18 cellular contexts compared by ENCODE assay signal in genomic region chr4:162847945-162848549, GRCh38.
DNase-seq lines count a peak whose midpoint lies in the region; ATAC-seq and TF ChIP-seq lines count a peak whose summit lies in the region.
"Had no signal": no experiment of that assay in that cellular context is flagged by ENCODE, and none has a peak within 500 bp of the region (broad histone marks: within the 10 kb centered on the region; RNA-seq: fewer than 3 reads in every experiment).

No MANE protein-coding gene starts in this region.

- TF ChIP-seq CTCF in WTC11 (IDR thresholded peaks at IDR 0.05): no peak

- peaks cover 5% of the 10 kb centered on the region; the same call in 1 of the 2 replicates for H3K36me3 Mint-ChIP-seq in WTC11
- H3K36me3 Mint-ChIP-seq: naive B cell had no signal

- POLR2A ChIA-PET in WTC11 (lab: Charles Lee): no interaction called here

- H3K27ac Mint-ChIP-seq in WTC11: no peak overlapping the region
- H3K27ac Mint-ChIP-seq: activated T-helper 17 cell treated with anti-CD3 and anti-CD28 coated beads, Interleukin-2, amount 50 U/mL, for 72 hours had no signal

- H3K27me3 Mint-ChIP-seq in WTC11 (ENCODE audit: low read depth): no peaks in the 10 kb centered on the region
- H3K27me3 Mint-ChIP-seq: activated T-helper 17 cell treated with anti-CD3 and anti-CD28 coated beads, Interleukin-2, amount 50 U/mL, for 72 hours; naive B cell had no signal

- H3K4me3 Mint-ChIP-seq in WTC11: no peak overlapping the region
- H3K4me3 Mint-ChIP-seq: activated T-helper 17 cell treated with anti-CD3 and anti-CD28 coated beads, Interleukin-2, amount 50 U/mL, for 72 hours; naive B cell had no signal

- no peak overlapping the region for H3K27ac ChIP-seq in SJCRH30
- H3K27ac ChIP-seq: cardiac muscle cell, pancreas, suprapubic skin had no signal

- DNase-seq in WTC11 (ENCODE audit: low spot score) (no peak), SJCRH30 (no peak), SK-N-DZ (ENCODE audit: low spot score) (no peak), AG20443 (ENCODE audit: low spot score) (no peak)
- DNase-seq: naive B cell; NCI-H2227 treated with DMSO at 0.1 percent for 48 hours; NK-92 treated with Interleukin-12 subunit alpha and Interleukin-12 subunit beta, amount 100 ng/mL, for 24 hours; pancreas; SHP77 treated with DMSO at 0.1 percent for 48 hours; stimulated activated CD4-positive, alpha-beta T cell treated with anti-CD3 and anti-CD28 coated beads, Interleukin-4, amount 100 ng/mL, for 24 hours had no signal

- CTCF ChIA-PET in WTC11 (lab: Charles Lee): interaction anchor here (0.6 kb wide), 1 partner anchor 9 kb away, joined by 4 read pairs; no protein-coding TSS in a partner anchor

- no peaks in the 10 kb centered on the region for H3K27me3 ChIP-seq in SJCRH30
- H3K27me3 ChIP-seq: cardiac muscle cell, pancreas, suprapubic skin had no signal

- H3K9me3 ChIP-seq in SJCRH30 (replicated peaks): no peaks in the 10 kb centered on the region
- H3K9me3 ChIP-seq: pancreas, suprapubic skin had no signal

- H3K4me3 ChIP-seq in SJCRH30: no peak overlapping the region
- H3K4me3 ChIP-seq: cardiac muscle cell, pancreas, suprapubic skin had no signal

- no peaks in the 10 kb centered on the region for H3K36me3 ChIP-seq in SJCRH30
- H3K36me3 ChIP-seq: cardiac muscle cell, pancreas, suprapubic skin had no signal

- ATAC-seq in GM18870 (IDR thresholded peaks at IDR 0.05; ENCODE audit: unreplicated experiment) (peak; percentile 47), GM21390 (IDR thresholded peaks at IDR 0.05; ENCODE audit: unreplicated experiment) (peak; percentile 51), HG02870 (IDR thresholded peaks at IDR 0.05; ENCODE audit: unreplicated experiment) (peak; percentile 46), WTC11 (peak; percentile 43), GM21723 (IDR thresholded peaks at IDR 0.05; ENCODE audit: unreplicated experiment) (no peak)
- ATAC-seq: activated CD4-positive, CD25-positive, alpha-beta regulatory T cell treated with anti-CD3 and anti-CD28 coated beads, Interleukin-2, amount 50 U/mL, for 24 hours; activated T-helper 17 cell treated with anti-CD3 and anti-CD28 coated beads, Interleukin-2, amount 50 U/mL, for 72 hours; pancreas had no signal

- peaks cover 19% of the 10 kb centered on the region for H3K9me3 Mint-ChIP-seq in WTC11
- H3K9me3 Mint-ChIP-seq: activated T-helper 17 cell treated with anti-CD3 and anti-CD28 coated beads, Interleukin-2, amount 50 U/mL, for 72 hours had no signal

- H3K4me1 ChIP-seq in SJCRH30: no peaks in the 10 kb centered on the region
- H3K4me1 ChIP-seq: pancreas, suprapubic skin had no signal

- peaks cover 11% of the 10 kb centered on the region; the same call in 1 of the 2 replicates for H3K4me1 Mint-ChIP-seq in WTC11
- H3K4me1 Mint-ChIP-seq: activated T-helper 17 cell treated with anti-CD3 and anti-CD28 coated beads, Interleukin-2, amount 50 U/mL, for 72 hours; naive B cell had no signal

TF ChIP-seq in WTC11, 78 proteins besides CTCF, POLR2A, EP300 and RAD21:
- TF ChIP-seq STAT6 (CRISPR knock-in tag; conservative IDR thresholded peaks at IDR 0.05; ENCODE audit: low read depth) (no peak), RORB (CRISPR knock-in tag; IDR thresholded peaks at IDR 0.05) (no peak), ATF6 (CRISPR knock-in tag; IDR thresholded peaks at IDR 0.05) (no peak), NFATC4 (CRISPR knock-in tag; IDR thresholded peaks at IDR 0.05) (no peak), ZMAT4 (CRISPR knock-in tag; IDR thresholded peaks at IDR 0.05) (no peak), USF1 (CRISPR knock-in tag; IDR thresholded peaks at IDR 0.05) (no peak), JAZF1 (CRISPR knock-in tag; IDR thresholded peaks at IDR 0.05) (no peak), NR2C2 (CRISPR knock-in tag; IDR thresholded peaks at IDR 0.05) (no peak), FOXK1 (CRISPR knock-in tag; IDR thresholded peaks at IDR 0.05) (no peak), PREB (CRISPR knock-in tag; IDR thresholded peaks at IDR 0.05; ENCODE audit: borderline replicate concordance) (no peak)
